ENCODE assay signal across 7 cellular contexts in the genomic region with DNA sequence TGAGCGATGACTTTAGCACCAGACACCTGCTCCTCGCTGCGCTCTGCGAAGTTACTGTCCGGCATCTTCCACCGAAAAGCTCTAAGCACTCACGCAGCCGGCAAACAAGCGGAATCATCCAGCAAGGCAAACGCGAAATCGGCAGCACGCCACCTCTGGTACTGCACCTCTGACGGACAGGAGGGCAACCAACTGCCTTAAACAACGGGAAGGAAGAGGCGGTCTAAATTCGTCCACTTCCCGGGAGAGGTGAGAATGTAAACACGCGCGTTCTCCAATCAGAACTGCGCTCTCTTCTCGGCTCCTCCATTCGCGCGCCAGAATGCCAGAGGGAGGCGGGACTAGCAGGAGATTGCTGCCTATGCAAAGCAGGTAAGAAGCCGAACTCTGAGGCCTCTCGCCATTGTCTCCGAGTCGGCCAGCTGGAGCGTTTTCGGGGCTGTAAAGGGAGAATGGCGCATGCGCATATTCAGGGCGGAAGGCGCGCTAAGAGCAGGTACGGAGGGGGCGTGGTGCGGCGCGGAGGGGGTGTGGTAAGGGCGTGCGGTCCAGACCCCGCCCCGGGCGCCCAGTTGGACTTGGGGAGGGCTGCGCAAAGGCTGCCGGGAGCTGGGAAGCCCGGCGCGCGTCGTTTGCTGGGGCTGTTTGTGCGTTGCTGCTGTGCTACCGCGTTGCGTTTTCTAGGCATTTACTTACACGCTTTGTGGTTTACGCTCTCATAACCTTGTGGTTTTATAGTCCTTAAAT. TPM values are rescaled to one million over a fixed set of nuclear protein-coding genes. Genes with fewer than 3 reads are reported as not detected.
DNase-seq lines count a peak whose midpoint lies in the region; ATAC-seq and TF ChIP-seq lines count a peak whose summit lies in the region.

A gene with protein sequence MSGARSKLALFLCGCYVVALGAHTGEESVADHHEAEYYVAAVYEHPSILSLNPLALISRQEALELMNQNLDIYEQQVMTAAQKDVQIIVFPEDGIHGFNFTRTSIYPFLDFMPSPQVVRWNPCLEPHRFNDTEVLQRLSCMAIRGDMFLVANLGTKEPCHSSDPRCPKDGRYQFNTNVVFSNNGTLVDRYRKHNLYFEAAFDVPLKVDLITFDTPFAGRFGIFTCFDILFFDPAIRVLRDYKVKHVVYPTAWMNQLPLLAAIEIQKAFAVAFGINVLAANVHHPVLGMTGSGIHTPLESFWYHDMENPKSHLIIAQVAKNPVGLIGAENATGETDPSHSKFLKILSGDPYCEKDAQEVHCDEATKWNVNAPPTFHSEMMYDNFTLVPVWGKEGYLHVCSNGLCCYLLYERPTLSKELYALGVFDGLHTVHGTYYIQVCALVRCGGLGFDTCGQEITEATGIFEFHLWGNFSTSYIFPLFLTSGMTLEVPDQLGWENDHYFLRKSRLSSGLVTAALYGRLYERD (plus strand): TSS at position 347 of the 747 bp plus-strand sequence. CDS start 33,695 bp downstream, outside the sequence.
A gene (minus strand): TSS at position 171 of the 747 bp plus-strand sequence. CDS start 106 bp downstream, at position 65.

- H3K36me3 ChIP-seq in kidney epithelial cell (ENCODE audit: control insufficient read depth, insufficient read depth, low read length): no peaks in the 10 kb centered on the region

- peak; percentile 93 for ATAC-seq in GM18873 (IDR thresholded peaks at IDR 0.05; ENCODE audit: low FRiP score, unreplicated experiment)
- ATAC-seq in HG03108 (IDR thresholded peaks at IDR 0.05; ENCODE audit: unreplicated experiment): peak; percentile 90

- H3K4me3 ChIP-seq in kidney epithelial cell (ENCODE audit: low read depth, low read length): peak within 1 kb of the TSS; percentile 91

- no peaks in the 10 kb centered on the region for H3K27me3 ChIP-seq in kidney epithelial cell (ENCODE audit: control insufficient read depth, insufficient read depth, low read length)

- DNase-seq in T-helper 22 cell (ENCODE audit: low read depth): peak; percentile 98
- peak; percentile 100 for DNase-seq in cerebellar cortex (ENCODE audit: low spot score)
- DNase-seq in kidney epithelial cell (ENCODE audit: low read depth): peak; percentile 98
- DNase-seq in stimulated activated CD4-positive, alpha-beta T cell treated with anti-CD3 and anti-CD28 coated beads, Interleukin-1b, Interleukin-23, amount 100 ng/mL, for 4 hours (ENCODE audit: low read depth in 2 of 2): peak; percentile 98 to 99
- DNase-seq in NOMO-1 treated with dmso at 0.1 percent for 144 hours (lab: John Stamatoyannopoulos, UW; ENCODE audit: unreplicated experiment): no peak

- TF ChIP-seq CTCF in kidney epithelial cell (IDR thresholded peaks at IDR 0.05; ENCODE audit: insufficient read depth, low read length, poor library complexity, severe bottlenecking): peak; percentile 38

RNA-seq across cellular contexts. Expression of the first gene that starts in this region (rescaled TPM):
- total RNA-seq in kidney epithelial cell: 15.3 and 17.0 TPM in 2 replicates

RNA-seq across cellular contexts. Expression of the second gene that starts in this region (rescaled TPM):
- 19.8 and 24.9 TPM in 2 replicates for total RNA-seq in kidney epithelial cell
